Comparison of ENCODE assay signal across 24 cellular contexts in the genomic region with DNA sequence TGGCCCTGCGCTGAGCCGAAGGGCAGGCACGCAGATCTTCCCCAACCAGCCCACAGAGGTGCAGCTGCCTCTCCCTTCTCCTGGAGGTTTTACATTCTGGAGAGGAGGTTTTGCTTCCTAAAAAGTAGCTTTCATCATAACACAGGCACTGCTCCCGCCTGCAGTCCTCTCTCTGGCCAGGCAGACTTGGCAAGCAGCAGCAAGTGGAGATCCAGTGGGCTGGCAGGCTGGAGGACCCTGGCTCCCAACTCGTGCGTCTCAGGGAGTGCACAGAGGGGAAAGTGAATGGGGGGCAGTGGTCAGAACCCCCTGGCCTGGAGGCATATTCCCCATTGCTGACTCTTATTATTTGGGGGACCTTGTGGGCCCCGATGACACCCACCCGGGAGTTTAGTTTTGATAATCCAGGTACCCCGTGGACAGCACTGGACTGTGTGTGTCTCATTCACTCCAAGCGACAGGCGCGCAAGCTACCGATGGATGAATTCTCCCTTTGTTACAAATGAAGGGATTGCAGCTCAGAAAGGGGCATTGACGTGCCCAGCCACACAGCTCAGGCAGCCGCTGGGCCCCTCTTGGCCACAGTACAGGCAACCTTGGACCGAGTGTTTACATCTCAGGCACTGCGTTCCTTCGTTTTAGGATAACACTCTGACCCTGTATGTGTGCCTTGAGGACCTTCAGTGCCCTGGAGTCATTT.
"Had no signal": no experiment of that assay in that cellular context is flagged by ENCODE, and none has a peak within 500 bp of the region (broad histone marks: within the 10 kb centered on the region; RNA-seq: fewer than 3 reads in every experiment).

No MANE protein-coding gene starts in this region.

- H3K4me1 Mint-ChIP-seq: activated CD4-positive, alpha-beta T cell treated with anti-CD3 and anti-CD28 coated beads, Interleukin-2, amount 10 ng/mL, durations not matched to agents 24 days and 14 days; activated naive CD4-positive, alpha-beta T cell treated with anti-CD3 and anti-CD28 coated beads, Interleukin-2, amount 10 ng/mL, durations not matched to agents 7 days and 5 days; activated naive CD8-positive, alpha-beta T cell treated with anti-CD3 and anti-CD28 coated beads, Interleukin-2, amount 10 ng/mL, durations not matched to agents 7 days and 5 days; immature natural killer cell; natural killer cell; T-helper 17 cell had no signal

- H3K36me3 Mint-ChIP-seq: activated CD4-positive, alpha-beta memory T cell treated with anti-CD3 and anti-CD28 coated beads for 36 hours; activated naive CD4-positive, alpha-beta T cell treated with anti-CD3 and anti-CD28 coated beads, Interleukin-2, amount 10 ng/mL, durations not matched to agents 7 days and 5 days; activated naive CD8-positive, alpha-beta T cell treated with anti-CD3 and anti-CD28 coated beads, Interleukin-2, amount 10 ng/mL, durations not matched to agents 7 days and 5 days; natural killer cell had no signal

- H3K27me3 Mint-ChIP-seq: activated CD4-positive, alpha-beta memory T cell treated with anti-CD3 and anti-CD28 coated beads for 36 hours; activated CD4-positive, alpha-beta T cell treated with anti-CD3 and anti-CD28 coated beads, Interleukin-2, amount 10 ng/mL, durations not matched to agents 24 days and 14 days; activated naive CD4-positive, alpha-beta T cell treated with anti-CD3 and anti-CD28 coated beads, Interleukin-2, amount 10 ng/mL, durations not matched to agents 7 days and 5 days; activated naive CD8-positive, alpha-beta T cell treated with anti-CD3 and anti-CD28 coated beads, Interleukin-2, amount 10 ng/mL, durations not matched to agents 7 days and 5 days; memory B cell; T-helper 17 cell had no signal

- H3K9me3 ChIP-seq: gastrocnemius medialis, prostate gland, vagina had no signal

- H3K4me3 Mint-ChIP-seq: activated CD4-positive, alpha-beta memory T cell treated with anti-CD3 and anti-CD28 coated beads for 36 hours; activated CD4-positive, alpha-beta T cell treated with anti-CD3 and anti-CD28 coated beads, Interleukin-2, amount 10 ng/mL, durations not matched to agents 24 days and 14 days; activated naive CD4-positive, alpha-beta T cell treated with anti-CD3 and anti-CD28 coated beads, Interleukin-2, amount 10 ng/mL, durations not matched to agents 7 days and 5 days; activated naive CD8-positive, alpha-beta T cell treated with anti-CD3 and anti-CD28 coated beads, Interleukin-2, amount 10 ng/mL, durations not matched to agents 7 days and 5 days; immature natural killer cell; memory B cell; natural killer cell; T-helper 17 cell had no signal

- H3K4me1 ChIP-seq: gastrocnemius medialis, prostate gland, right atrium auricular region, upper lobe of left lung, vagina had no signal

- H3K27ac Mint-ChIP-seq: activated CD4-positive, alpha-beta memory T cell treated with anti-CD3 and anti-CD28 coated beads for 36 hours; activated CD4-positive, alpha-beta T cell treated with anti-CD3 and anti-CD28 coated beads, Interleukin-2, amount 10 ng/mL, durations not matched to agents 24 days and 14 days; activated naive CD4-positive, alpha-beta T cell treated with anti-CD3 and anti-CD28 coated beads, Interleukin-2, amount 10 ng/mL, durations not matched to agents 7 days and 5 days; activated naive CD8-positive, alpha-beta T cell treated with anti-CD3 and anti-CD28 coated beads, Interleukin-2, amount 10 ng/mL, durations not matched to agents 7 days and 5 days; immature natural killer cell; memory B cell; natural killer cell; T-helper 17 cell had no signal

- H3K27me3 ChIP-seq: gastrocnemius medialis, right atrium auricular region, upper lobe of left lung, vagina had no signal

- H3K36me3 ChIP-seq: gastrocnemius medialis, prostate gland, right atrium auricular region, upper lobe of left lung, vagina, WERI-Rb-1 had no signal

- H3K4me3 ChIP-seq: gastrocnemius medialis, prostate gland, right atrium auricular region, upper lobe of left lung, vagina had no signal

- H3K27ac ChIP-seq: gastrocnemius medialis, prostate gland, right atrium auricular region, upper lobe of left lung, vagina, WERI-Rb-1 had no signal

- DNase-seq: activated CD4-positive, alpha-beta memory T cell treated with anti-CD3 and anti-CD28 coated beads for 36 hours; activated CD4-positive, alpha-beta T cell treated with anti-CD3 and anti-CD28 coated beads, Interleukin-2, amount 10 ng/mL, durations not matched to agents 24 days and 14 days; activated CD8-positive, alpha-beta memory T cell treated with anti-CD3 and anti-CD28 coated beads, Interleukin-2, amount 50 U/mL, for 4 hours; activated gamma-delta T cell; activated naive CD4-positive, alpha-beta T cell treated with anti-CD3 and anti-CD28 coated beads, Interleukin-2, amount 10 ng/mL, durations not matched to agents 7 days and 5 days; activated naive CD8-positive, alpha-beta T cell treated with anti-CD3 and anti-CD28 coated beads, Interleukin-2, amount 10 ng/mL, durations not matched to agents 7 days and 5 days; activated T-cell treated with anti-CD3 and anti-CD28 coated beads, Interleukin-2, amount 50 U/mL, for 1 hour; central memory CD4-positive, alpha-beta T cell; dermis blood vessel endothelial cell; effector CD8-positive, alpha-beta T cell; erythroblast; gastrocnemius medialis; immature natural killer cell; kidney; natural killer cell; stimulated activated naive CD4-positive, alpha-beta T cell treated with Interleukin-2 at 50 U/mL for 16 hours; T-helper 17 cell; T1000; WERI-Rb-1 had no signal
